In genomic region chr6:26054937-26055669, GRCh38 we compare ENCODE assay signal across 8 cellular contexts. TPM values are rescaled to one million over a fixed set of nuclear protein-coding genes. Genes with fewer than 3 reads are reported as not detected.
DNase-seq lines count a peak whose midpoint lies in the region; ATAC-seq and TF ChIP-seq lines count a peak whose summit lies in the region.

No MANE protein-coding gene starts in this region.

- H3K4me3 ChIP-seq in Panc1 (ENCODE audit: low read depth in 2 of 2, low read length in 2 of 2) (peak overlapping the region; percentile 80 to 92), fibroblast of mammary gland (ENCODE audit: control insufficient read depth, low read depth, low read length) (peak overlapping the region; percentile 91)

- peaks cover 18% of the 10 kb centered on the region for H3K36me3 Mint-ChIP-seq in activated T-helper 17 cell treated with anti-CD3 and anti-CD28 coated beads, Interleukin-2, amount 50 U/mL, for 72 hours (ENCODE audit: low read depth)
- H3K36me3 Mint-ChIP-seq in natural killer cell, result no peaks in the 10 kb centered on the region

- peak; percentile 75 for DNase-seq in DMS79 (lab: John Stamatoyannopoulos, UW)
- peak; percentile 88 for DNase-seq in KG1 (lab: John Stamatoyannopoulos, UW)
- no peak for DNase-seq in Panc1 (ENCODE audit: low read depth, low spot score)
- peak; percentile 96 for DNase-seq in fibroblast of mammary gland (ENCODE audit: low read depth)
- DNase-seq in natural killer cell, result peak; percentile 83
- DNase-seq in stimulated activated naive CD8-positive, alpha-beta T cell treated with anti-CD3 and anti-CD28 coated beads, Interleukin-15, amount 100 ng/mL, for 72 hours, result peak; percentile 91 to 97

- in situ Hi-C loops in Panc1 (cut with HindIII; ENCODE audit: low pct_unique_long_range_greater_than_20kb, low sequenced_read_pairs), result no loop called here

- no peaks in the 10 kb centered on the region for H3K27me3 Mint-ChIP-seq in activated T-helper 17 cell treated with anti-CD3 and anti-CD28 coated beads, Interleukin-2, amount 50 U/mL, for 72 hours
- H3K27me3 Mint-ChIP-seq in natural killer cell (ENCODE audit: low read depth in 2 of 2), result no peaks in the 10 kb centered on the region
- H3K27me3 Mint-ChIP-seq in stimulated activated naive CD8-positive, alpha-beta T cell treated with anti-CD3 and anti-CD28 coated beads, Interleukin-15, amount 100 ng/mL, for 72 hours, result no peaks in the 10 kb centered on the region

- BruUV-seq in Panc1 (replicated peaks; lab: Mats Ljungman, UMichigan), result no TSS peak

- H3K4me1 Mint-ChIP-seq in activated T-helper 17 cell treated with anti-CD3 and anti-CD28 coated beads, Interleukin-2, amount 50 U/mL, for 72 hours, result peaks cover 9% of the 10 kb centered on the region
- peaks cover 29 to 35% of the 10 kb centered on the region in 2 donors for H3K4me1 Mint-ChIP-seq in natural killer cell
- H3K4me1 Mint-ChIP-seq in stimulated activated naive CD8-positive, alpha-beta T cell treated with anti-CD3 and anti-CD28 coated beads, Interleukin-15, amount 100 ng/mL, for 72 hours, result peaks cover 38% of the 10 kb centered on the region

- H3K27me3 ChIP-seq in Panc1 (ENCODE audit: control insufficient read depth, insufficient read depth, low read length), result no peaks in the 10 kb centered on the region

- intact Hi-C loops in Panc1 (cut with micrococcal nuclease; ENCODE audit: unreplicated experiment), result no loop called here
- intact Hi-C loops in natural killer cell (cut with micrococcal nuclease), result loop anchor here (1.0 to 2.0 kb wide), 5 partner anchors 10 to 104 kb away; a partner anchor contains a TSS

- TF ChIP-seq CTCF in Panc1 (IDR thresholded peaks at IDR 0.05), result no peak
- no peak for TF ChIP-seq CTCF in fibroblast of mammary gland (conservative IDR thresholded peaks at IDR 0.05; ENCODE audit: control insufficient read depth, insufficient read depth, low read depth, low read length)
- no peak for TF ChIP-seq CTCF in natural killer cell (IDR thresholded peaks at IDR 0.05)

- H3K9me3 ChIP-seq in Panc1 (ENCODE audit: control insufficient read depth, insufficient read depth, low read depth, low read length), result no peaks in the 10 kb centered on the region

- H3K4me3 Mint-ChIP-seq in activated T-helper 17 cell treated with anti-CD3 and anti-CD28 coated beads, Interleukin-2, amount 50 U/mL, for 72 hours, result peak overlapping the region; percentile 94
- H3K4me3 Mint-ChIP-seq in natural killer cell, result peak overlapping the region; percentile 96
- peak overlapping the region; percentile 87 to 89 for H3K4me3 Mint-ChIP-seq in stimulated activated naive CD8-positive, alpha-beta T cell treated with anti-CD3 and anti-CD28 coated beads, Interleukin-15, amount 100 ng/mL, for 72 hours

- no peaks in the 10 kb centered on the region for H3K9me3 Mint-ChIP-seq in activated T-helper 17 cell treated with anti-CD3 and anti-CD28 coated beads, Interleukin-2, amount 50 U/mL, for 72 hours
- no peaks in the 10 kb centered on the region for H3K9me3 Mint-ChIP-seq in natural killer cell
- no peaks in the 10 kb centered on the region for H3K9me3 Mint-ChIP-seq in stimulated activated naive CD8-positive, alpha-beta T cell treated with anti-CD3 and anti-CD28 coated beads, Interleukin-15, amount 100 ng/mL, for 72 hours

- peak overlapping the region; percentile 100 for H3K27ac ChIP-seq in Panc1 (ENCODE audit: low read length)

- H3K27ac Mint-ChIP-seq in activated T-helper 17 cell treated with anti-CD3 and anti-CD28 coated beads, Interleukin-2, amount 50 U/mL, for 72 hours, result peak overlapping the region; percentile 91
- peak overlapping the region; percentile 98 to 99 for H3K27ac Mint-ChIP-seq in natural killer cell
- H3K27ac Mint-ChIP-seq in stimulated activated naive CD8-positive, alpha-beta T cell treated with anti-CD3 and anti-CD28 coated beads, Interleukin-15, amount 100 ng/mL, for 72 hours, result peak overlapping the region; percentile 98 to 100

- H3K4me1 ChIP-seq in Panc1 (ENCODE audit: control insufficient read depth, insufficient read depth, low read length), result peaks cover 18% of the 10 kb centered on the region

- CTCF ChIA-PET in Panc1 (lab: Charles Lee), result interaction anchor here (0.9 kb wide), 1 partner anchor 29 kb away, joined by 3 read pairs; no protein-coding TSS in a partner anchor

- ATAC-seq in GM21723 (IDR thresholded peaks at IDR 0.05; ENCODE audit: unreplicated experiment) (peak; percentile 69), Panc1 (peak; percentile 81), natural killer cell (peak; percentile 71 to 82 (median 71))
- peak; percentile 76 for ATAC-seq in activated T-helper 17 cell treated with anti-CD3 and anti-CD28 coated beads, Interleukin-2, amount 50 U/mL, for 72 hours (replicated peaks)
- peak; percentile 80 for ATAC-seq in stimulated activated naive CD8-positive, alpha-beta T cell treated with anti-CD3 and anti-CD28 coated beads, Interleukin-15, amount 100 ng/mL, for 72 hours

- POLR2A ChIA-PET in Panc1 (lab: Charles Lee), result interaction anchor here (0.7 to 2.5 kb wide), 6 partner anchors 8 to 62 kb away, joined by 3 to 11 read pairs (median 4); a partner anchor contains a TSS

- H3K36me3 ChIP-seq in Panc1 (ENCODE audit: control insufficient read depth, insufficient read depth, low read length), result no peaks in the 10 kb centered on the region; the same call in 1 of the 2 replicates

RNA-seq across cellular contexts. Expression of gene HFE, which starts 32.1 kb away (rescaled TPM):
- total RNA-seq in Panc1 (2021; ENCODE audit: unreplicated experiment) (12.1 TPM), natural killer cell (1 to 10 TPM; 1.5 to 2.3 (median 1.8) TPM)
- polyA plus RNA-seq in Panc1 (2012; ENCODE audit: insufficient read length), result 17.7 TPM
- total RNA-seq in activated T-helper 17 cell treated with anti-CD3 and anti-CD28 coated beads, Interleukin-2, amount 50 U/mL, for 72 hours, result 1 to 10 TPM; 1.7 to 2.1 TPM
